8 cellular contexts compared by ENCODE assay signal in genomic region chr2:111454404-111454803, GRCh38.
A peak's percentile ranks its signal among the peaks of the same experiment; 100 is the strongest.
DNase-seq lines count a peak whose midpoint lies in the region; ATAC-seq, FAIRE-seq and TF ChIP-seq lines count a peak whose summit lies in the region.
"Not testable (repeated sequence)": the region's sequence is repeated elsewhere in the genome, so short reads cannot be mapped to it uniquely, and the experiment has no call there.

No MANE protein-coding gene starts in this region.

- not testable (repeated sequence) for H4K20me1 ChIP-seq in endothelial cell of umbilical vein (replicated peaks; ENCODE audit: control insufficient read depth, extremely low read depth, insufficient read depth, low read length)

- H3K27me3 ChIP-seq in endothelial cell of umbilical vein (ENCODE audit: control insufficient read depth in 2 of 2, insufficient read depth in 2 of 2, low read length in 2 of 2); small intestine (ENCODE audit: control insufficient read depth in 2 of 2, insufficient read depth in 2 of 2, low read length in 2 of 2): not testable (repeated sequence)

- POLR2A ChIA-PET in endothelial cell of umbilical vein (lab: Charles Lee) = not testable (repeated sequence)

- peak; percentile 91 for FAIRE-seq in endothelial cell of umbilical vein (lab: Jason Lieb, UNC)
- FAIRE-seq in small intestine (lab: Jason Lieb, UNC) = not testable (repeated sequence)

- BruUV-seq in Calu3 (replicated peaks; lab: Mats Ljungman, UMichigan); endothelial cell of umbilical vein (replicated peaks; lab: Mats Ljungman, UMichigan): not testable (repeated sequence)

- not testable (repeated sequence) for H3K9me3 ChIP-seq in endothelial cell of umbilical vein (replicated peaks; ENCODE audit: control insufficient read depth, insufficient read depth, low read length); small intestine (ENCODE audit: control insufficient read depth, low read depth)

- H2AFZ ChIP-seq in endothelial cell of umbilical vein (ENCODE audit: low read depth, low read length) = not testable (repeated sequence)

- not testable (repeated sequence) for TF ChIP-seq CTCF in Calu3 (IDR thresholded peaks at IDR 0.05; ENCODE audit: unreplicated experiment); endothelial cell of umbilical vein (IDR thresholded peaks at IDR 0.05; ENCODE audit: extremely low read depth in 1 of 2, insufficient read depth in 1 of 2, low read depth in 1 of 2, low read length in 2 of 2)
- TF ChIP-seq CTCF in NB4 (IDR thresholded peaks at IDR 0.05; ENCODE audit: low read depth, low read length) = peak; percentile 10

- not testable (repeated sequence) for H3K9me3 Mint-ChIP-seq in Calu3 (ENCODE audit: low read depth, unreplicated experiment); activated T-cell treated with anti-CD3 and anti-CD28 coated beads, Interleukin-2, amount 50 U/mL, for 72 hours

- H3K36me3 Mint-ChIP-seq in Calu3 (ENCODE audit: insufficient read depth, unreplicated experiment); activated T-cell treated with anti-CD3 and anti-CD28 coated beads, Interleukin-2, amount 50 U/mL, for 72 hours (ENCODE audit: insufficient read depth in 2 of 2): not testable (repeated sequence)

- dilution Hi-C loops in endothelial cell of umbilical vein (cut with MboI; ENCODE audit: extremely low pct_ligation_motif_present, low sequenced_read_pairs) = not testable (repeated sequence)

- not testable (repeated sequence) for H3K4me1 Mint-ChIP-seq in Calu3 (ENCODE audit: low read depth, unreplicated experiment); activated T-cell treated with anti-CD3 and anti-CD28 coated beads, Interleukin-2, amount 50 U/mL, for 72 hours (ENCODE audit: low read depth)

- WGBS in small intestine, 3 donors = no CpG with 5 or more reads among the region's 1 CpG

- H3K9me1 ChIP-seq in endothelial cell of umbilical vein (replicated peaks; ENCODE audit: control insufficient read depth, extremely low read depth, insufficient read depth, low read length) = not testable (repeated sequence)

- H3K4me2 ChIP-seq in endothelial cell of umbilical vein (ENCODE audit: insufficient read depth, low read length) = not testable (repeated sequence)

- H3K4me1 ChIP-seq in endothelial cell of umbilical vein (ENCODE audit: control insufficient read depth, extremely low read depth, insufficient read depth, low read length); small intestine (ENCODE audit: control insufficient read depth in 2 of 2, insufficient read depth in 1 of 2, low read depth in 1 of 2, low read length in 1 of 2): not testable (repeated sequence)

- not testable (repeated sequence) for H3K27ac ChIP-seq in endothelial cell of umbilical vein (ENCODE audit: insufficient read depth, low read depth, low read length); small intestine (ENCODE audit: low read depth in 1 of 2, low read length in 1 of 2)

- H3K27me3 Mint-ChIP-seq in Calu3 (ENCODE audit: unreplicated experiment); activated T-cell treated with anti-CD3 and anti-CD28 coated beads, Interleukin-2, amount 50 U/mL, for 72 hours (ENCODE audit: low read depth): not testable (repeated sequence)

- peaks cover 48% of the 10 kb centered on the region for H3K79me2 ChIP-seq in endothelial cell of umbilical vein (ENCODE audit: control insufficient read depth, insufficient read depth, low read length)

- intact Hi-C loops in Calu3 (cut with micrococcal nuclease; ENCODE audit: unreplicated experiment); endothelial cell of umbilical vein (cut with micrococcal nuclease): not testable (repeated sequence)

- ATAC-seq in GM19452 (IDR thresholded peaks at IDR 0.05; ENCODE audit: unreplicated experiment) (peak; percentile 78), HG02938 (IDR thresholded peaks at IDR 0.05; ENCODE audit: unreplicated experiment) (peak; percentile 49)
- ATAC-seq in activated T-cell treated with anti-CD3 and anti-CD28 coated beads, Interleukin-2, amount 50 U/mL, for 72 hours (replicated peaks in 1 of 2) = peak; percentile 59 to 68

- not testable (repeated sequence) for H3K4me3 Mint-ChIP-seq in Calu3 (ENCODE audit: low read depth, unreplicated experiment); activated T-cell treated with anti-CD3 and anti-CD28 coated beads, Interleukin-2, amount 50 U/mL, for 72 hours

- not testable (repeated sequence) for H3K9ac ChIP-seq in endothelial cell of umbilical vein (replicated peaks; ENCODE audit: extremely low read depth, insufficient read depth, low read length)

- TF ChIP-seq POLR2A in NB4 (IDR thresholded peaks at IDR 0.05; ENCODE audit: extremely low read depth, insufficient read length); endothelial cell of umbilical vein (IDR thresholded peaks at IDR 0.05; ENCODE audit: low read depth, low read length): not testable (repeated sequence)

- CTCF ChIA-PET in Calu3 (lab: Charles Lee); endothelial cell of umbilical vein (lab: Charles Lee): not testable (repeated sequence)

- not testable (repeated sequence) for H3K27ac Mint-ChIP-seq in Calu3 (ENCODE audit: unreplicated experiment); activated T-cell treated with anti-CD3 and anti-CD28 coated beads, Interleukin-2, amount 50 U/mL, for 72 hours

- not testable (repeated sequence) for H3K4me3 ChIP-seq in NB4 (ENCODE audit: low read depth, low read length); endothelial cell of umbilical vein (replicated peaks in 1 of 3; ENCODE audit: insufficient read depth in 1 of 3, low read depth in 1 of 3, low read length in 3 of 3); small intestine (ENCODE audit: low read depth in 1 of 2, low read length in 2 of 2)

- DNase-seq in Calu3 (peak; percentile 30), NB4 (ENCODE audit: low read depth) (peak; percentile 81), endothelial cell of umbilical vein (ENCODE audit: low read depth, low spot score) (peak; percentile 88), left kidney (ENCODE audit: low read depth, low spot score) (peak; percentile 63), small intestine (peak; percentile 25)
- not testable (repeated sequence) for DNase-seq in activated T-cell treated with anti-CD3 and anti-CD28 coated beads, Interleukin-2, amount 50 U/mL, for 72 hours

- not testable (repeated sequence) for H3K36me3 ChIP-seq in endothelial cell of umbilical vein (ENCODE audit: control insufficient read depth in 2 of 2, extremely low read depth in 1 of 2, insufficient read depth in 2 of 2, low read length in 2 of 2); small intestine (ENCODE audit: control insufficient read depth in 2 of 2, insufficient read depth in 2 of 2, low read length in 2 of 2)
